23 cellular contexts compared by ENCODE assay signal in genomic region chr6:34096193-34096592, GRCh38. TPM values are rescaled to one million over a fixed set of nuclear protein-coding genes. Genes with fewer than 3 reads are reported as not detected.
DNase-seq lines count a peak whose midpoint lies in the region; ATAC-seq, FAIRE-seq and TF ChIP-seq lines count a peak whose summit lies in the region.
"Had no signal": no experiment of that assay in that cellular context is flagged by ENCODE, and none has a peak within 500 bp of the region (broad histone marks: within the 10 kb centered on the region; RNA-seq: fewer than 3 reads in every experiment).

No MANE protein-coding gene starts in this region.

- no peaks in the 10 kb centered on the region for H3K79me2 ChIP-seq in K562 (ENCODE audit: control insufficient read depth, insufficient read depth, low read length)
- H3K79me2 ChIP-seq in neural progenitor cell (ENCODE audit: low read depth): no peaks in the 10 kb centered on the region

- no peak for TF ChIP-seq EP300 in K562 (IDR thresholded peaks at IDR 0.05; ENCODE audit: low read length)

- H3K27ac ChIP-seq in HEK293 (ENCODE audit: extremely low read depth, low read depth, low read length): no peak overlapping the region
- no peak overlapping the region for H3K27ac ChIP-seq in K562 (ENCODE audit: extremely low read depth, low read depth, low read length)
- H3K27ac ChIP-seq in neural progenitor cell: no peak overlapping the region
- H3K27ac ChIP-seq in gastrocnemius medialis: no peak overlapping the region
- H3K27ac ChIP-seq: BLaER1 had no signal

- POLR2A ChIA-PET in HEK293 (lab: Yijun Ruan, JAX) (no interaction called here), K562 (lab: Yijun Ruan, JAX) (interaction anchor here (0.6 kb wide), 1 partner anchor 1867 kb away, joined by 3 read pairs; no protein-coding TSS in a partner anchor)

- 1% methylated on average over 5 of the region's 5 CpGs for WGBS in K562 (ENCODE audit: insufficient coverage, low coverage, missing lambda C conversion rate)

- no peaks in the 10 kb centered on the region for H3K4me1 Mint-ChIP-seq in activated CD4-positive, alpha-beta T cell treated with anti-CD3 and anti-CD28 coated beads, Interleukin-2, amount 10 ng/mL, durations not matched to agents 24 days and 14 days
- peaks cover 5% of the 10 kb centered on the region for H3K4me1 Mint-ChIP-seq in neural progenitor cell
- H3K4me1 Mint-ChIP-seq: CD14-positive monocyte; CD4-positive, alpha-beta memory T cell had no signal

- no peak for TF ChIP-seq RAD21 in K562 (CRISPR knock-in tag; conservative IDR thresholded peaks at IDR 0.05 in 1 of 2, IDR thresholded peaks at IDR 0.05 in 1 of 2)

- H3K36me3 ChIP-seq in HEK293 (ENCODE audit: control insufficient read depth in 2 of 2, insufficient read depth in 1 of 2, low read length in 2 of 2): no peaks in the 10 kb centered on the region
- no peaks in the 10 kb centered on the region for H3K36me3 ChIP-seq in K562 (ENCODE audit: control insufficient read depth, insufficient read depth, low read length)
- H3K36me3 ChIP-seq in neural progenitor cell: no peaks in the 10 kb centered on the region
- no peaks in the 10 kb centered on the region for H3K36me3 ChIP-seq in gastrocnemius medialis
- H3K36me3 ChIP-seq: BLaER1 had no signal

- TF ChIP-seq CTCF in HEK293 (tag by site-specific recombination; IDR thresholded peaks at IDR 0.05) (no peak), K562 (IDR thresholded peaks at IDR 0.05 in 2 of 3, conservative IDR thresholded peaks at IDR 0.05 in 1 of 3; ENCODE audit: insufficient read depth in 2 of 3, low read depth in 1 of 3, low read length in 3 of 3) (no peak), neural progenitor cell (IDR thresholded peaks at IDR 0.05) (no peak), gastrocnemius medialis (IDR thresholded peaks at IDR 0.05 in 4 of 5, conservative IDR thresholded peaks at IDR 0.05 in 1 of 5) (no peak)

- H4K20me1 ChIP-seq in K562 (replicated peaks; ENCODE audit: control insufficient read depth, insufficient read depth, low read length) (peaks cover 25% of the 10 kb centered on the region), neural progenitor cell (ENCODE audit: low read depth) (no peaks in the 10 kb centered on the region)
- H4K20me1 ChIP-seq: BLaER1 had no signal

- H3K4me2 ChIP-seq in K562 (ENCODE audit: insufficient read depth, low read length) (no peak overlapping the region), neural progenitor cell (no peak overlapping the region)
- H3K4me2 ChIP-seq: BLaER1 had no signal

- CTCF ChIA-PET in HEK293 (lab: Yijun Ruan, JAX): no interaction called here
- CTCF ChIA-PET in K562 (lab: Yijun Ruan, JAX; ENCODE audit: low intra/inter-chr PET ratio): no interaction called here

- H3K27me3 ChIP-seq in K562 (ENCODE audit: control insufficient read depth in 2 of 2, insufficient read depth in 2 of 2, low read length in 2 of 2) (peaks cover 27 to 89% of the 10 kb centered on the region in 2 experiments; a peak in 4 of 5 replicates), neural progenitor cell (no peaks in the 10 kb centered on the region), gastrocnemius medialis (peaks cover 5 to 20% (median 15%) of the 10 kb centered on the region in 3 donors)
- H3K27me3 ChIP-seq: BLaER1 had no signal

- no peaks in the 10 kb centered on the region for H3K36me3 Mint-ChIP-seq in activated CD4-positive, alpha-beta T cell treated with anti-CD3 and anti-CD28 coated beads, Interleukin-2, amount 10 ng/mL, durations not matched to agents 24 days and 14 days (ENCODE audit: low read depth)
- H3K36me3 Mint-ChIP-seq in neural progenitor cell: no peaks in the 10 kb centered on the region
- H3K36me3 Mint-ChIP-seq: CD14-positive monocyte; CD4-positive, alpha-beta memory T cell; IgD-negative memory B cell had no signal

- H3K9ac ChIP-seq in K562 (ENCODE audit: insufficient read depth in 1 of 2, low read depth in 2 of 2, low read length in 2 of 2): no peak overlapping the region
- H3K9ac ChIP-seq in neural progenitor cell: no peak overlapping the region
- H3K9ac ChIP-seq: BLaER1 had no signal

- H3K4me3 ChIP-seq in HEK293 (ENCODE audit: low read depth, low read length) (no peak overlapping the region), K562 (no peak overlapping the region), neural progenitor cell (no peak overlapping the region), gastrocnemius medialis (no peak overlapping the region)
- H3K4me3 ChIP-seq: BLaER1, GM12878 had no signal

- peak overlapping the region; percentile 61 for H3K27ac Mint-ChIP-seq in activated CD4-positive, alpha-beta T cell treated with anti-CD3 and anti-CD28 coated beads, Interleukin-2, amount 10 ng/mL, durations not matched to agents 24 days and 14 days
- peak overlapping the region; percentile 69 for H3K27ac Mint-ChIP-seq in neural progenitor cell
- H3K27ac Mint-ChIP-seq: CD4-positive, alpha-beta memory T cell; HFFc6; IgD-negative memory B cell had no signal

- no peak for DNase-seq in activated CD4-positive, alpha-beta T cell treated with anti-CD3 and anti-CD28 coated beads, Interleukin-2, amount 10 ng/mL, durations not matched to agents 24 days and 14 days
- DNase-seq in activated CD4-positive, alpha-beta T cell treated with anti-CD3 and anti-CD28 coated beads for 48 hours: no peak
- DNase-seq in K562 (ENCODE audit: extremely low read depth in 1 of 4, low spot score in 3 of 4): no peak
- no peak for DNase-seq in neural progenitor cell (ENCODE audit: low spot score)
- no peak for DNase-seq in gastrocnemius medialis
- no peak for DNase-seq in middle frontal gyrus (ENCODE audit: extremely low spot score, low spot score)
- DNase-seq in MV-4-11 (lab: John Stamatoyannopoulos, UW): no peak
- DNase-seq: 8988T, DMS53, DND-41, EL, HCEC 1CT, HFFc6 had no signal

- ATAC-seq in K562 (no peak), gastrocnemius medialis (no peak)
- ATAC-seq: GM12878 had no signal

- BruUV-seq in K562 (replicated peaks; lab: Mats Ljungman, UMichigan): no TSS peak

- no peak for TF ChIP-seq POLR2A in K562 (conservative IDR thresholded peaks at IDR 0.05)
- TF ChIP-seq POLR2A in gastrocnemius medialis (IDR thresholded peaks at IDR 0.05): no peak

- H3K9me3 ChIP-seq in HEK293 (ENCODE audit: control insufficient read depth, insufficient read depth, low read depth, low read length) (no peaks in the 10 kb centered on the region), K562 (replicated peaks; ENCODE audit: control insufficient read depth, insufficient read depth, low read depth, low read length) (no peaks in the 10 kb centered on the region), neural progenitor cell (ENCODE audit: low read depth) (no peaks in the 10 kb centered on the region), gastrocnemius medialis (no peaks in the 10 kb centered on the region)
- H3K9me3 ChIP-seq: BLaER1 had no signal

- no peaks in the 10 kb centered on the region for H3K9me1 ChIP-seq in K562 (ENCODE audit: control insufficient read depth, insufficient read depth, low read length)

- H3K27me3 Mint-ChIP-seq in activated CD4-positive, alpha-beta T cell treated with anti-CD3 and anti-CD28 coated beads, Interleukin-2, amount 10 ng/mL, durations not matched to agents 24 days and 14 days: peaks cover 14% of the 10 kb centered on the region
- H3K27me3 Mint-ChIP-seq in neural progenitor cell (ENCODE audit: insufficient read depth, low read depth): peaks cover 19% of the 10 kb centered on the region

- no peaks in the 10 kb centered on the region for H3K9me3 Mint-ChIP-seq in activated CD4-positive, alpha-beta T cell treated with anti-CD3 and anti-CD28 coated beads, Interleukin-2, amount 10 ng/mL, durations not matched to agents 24 days and 14 days
- no peaks in the 10 kb centered on the region for H3K9me3 Mint-ChIP-seq in neural progenitor cell
- H3K9me3 Mint-ChIP-seq: HFFc6 had no signal

- no peak for FAIRE-seq in K562 (lab: Jason Lieb, UNC)
- FAIRE-seq: GM12878, GM19239, H54, HTR-8/SVneo had no signal

- no peaks in the 10 kb centered on the region for H3K4me1 ChIP-seq in HEK293 (ENCODE audit: control insufficient read depth, insufficient read depth, low read length)
- H3K4me1 ChIP-seq in K562 (replicated peaks in 1 of 2; ENCODE audit: control insufficient read depth in 2 of 2, insufficient read depth in 2 of 2, low read length in 2 of 2): peaks cover 0 to 9% of the 10 kb centered on the region in 2 experiments; a peak in 1 of 5 replicates
- peaks cover 6% of the 10 kb centered on the region for H3K4me1 ChIP-seq in neural progenitor cell
- H3K4me1 ChIP-seq in gastrocnemius medialis: no peaks in the 10 kb centered on the region

- intact Hi-C loops in activated CD4-positive, alpha-beta T cell treated with anti-CD3 and anti-CD28 coated beads, Interleukin-2, amount 10 ng/mL, durations not matched to agents 24 days and 14 days (cut with micrococcal nuclease): no loop called here
- intact Hi-C loops in K562 (cut with micrococcal nuclease) (no loop called here), gastrocnemius medialis (cut with DNase I; ENCODE audit: low total_unique reads) (no loop called here)

- H2AFZ ChIP-seq in K562 (ENCODE audit: low read depth, low read length) (no peak overlapping the region), neural progenitor cell (replicated peaks) (no peak overlapping the region)

- H3K4me3 Mint-ChIP-seq in activated CD4-positive, alpha-beta T cell treated with anti-CD3 and anti-CD28 coated beads, Interleukin-2, amount 10 ng/mL, durations not matched to agents 24 days and 14 days: no peak overlapping the region
- no peak overlapping the region for H3K4me3 Mint-ChIP-seq in neural progenitor cell
- H3K4me3 Mint-ChIP-seq: CD14-positive monocyte; CD4-positive, alpha-beta memory T cell; HFFc6; IgD-negative memory B cell had no signal

- in situ Hi-C loops in K562 (cut with MboI): no loop called here
- in situ Hi-C loops in gastrocnemius medialis (cut with MboI; ENCODE audit: low sequenced_read_pairs in 4 of 4): no loop called here

- H3F3A ChIP-seq in neural progenitor cell (ENCODE audit: low read depth): no peaks in the 10 kb centered on the region

RNA-seq across cellular contexts. Expression of gene GRM4, which starts 49.7 kb away (rescaled TPM):
- total RNA-seq in activated CD4-positive, alpha-beta T cell treated with anti-CD3 and anti-CD28 coated beads, Interleukin-2, amount 10 ng/mL, durations not matched to agents 24 days and 14 days: not detected in 2 replicates
- total RNA-seq in K562 (2011; cell fraction: chromatin; rRNA removed; ENCODE audit: low replicate concordance): 0.09 TPM in 1 of 2 replicates, not detected in the other
- not detected in 2 replicates for total RNA-seq in K562 (2011; cell fraction: nucleolus; rRNA removed)
- not detected in 2 replicates for total RNA-seq in K562 (2011; cell fraction: nucleoplasm; rRNA removed)
- total RNA-seq in K562 (2014; rRNA removed) (0.18 TPM in 1 of 2 replicates, not detected in the other), K562 (2014; rRNA removed; fragmentation: Illumina TruSeq; extraction: Trizol) (not detected in 2 replicates), K562 (2015; rRNA removed; fragmentation: Illumina TruSeq; extraction: Trizol) (not detected in 2 replicates), K562 (2021) (not detected in 2 replicates), neural progenitor cell (ENCODE audit: low replicate concordance) (1.2 and 1.8 TPM in 2 replicates), gastrocnemius medialis (under 1 TPM in 1 of 4 donors, not detected in 3; 0.03 TPM)
- polyA plus RNA-seq in K562 (2011; rRNA removed) (not detected in 2 replicates), K562 (2014; fragmentation: Illumina TruSeq; extraction: Trizol) (not detected in 2 replicates), K562 (2014; fragmentation: Nextera tagmentation; extraction: Ambion mirVana) (not detected), K562 (2014; rRNA removed) (not detected in 2 replicates)
- not detected in 2 replicates for polyA plus RNA-seq in K562 (2011; cell fraction: cytosol; rRNA removed)
- 0.09 TPM in 1 of 2 replicates, not detected in the other for polyA plus RNA-seq in K562 (2011; cell fraction: nucleus; rRNA removed)
- 0.04 TPM in 1 of 2 replicates, not detected in the other for polyA plus RNA-seq in K562 (2012)
- not detected in 2 replicates for polyA minus RNA-seq in K562 (2011; rRNA and poly(A)+ RNA removed)
- polyA minus RNA-seq in K562 (2011; cell fraction: cytosol; rRNA and poly(A)+ RNA removed): not detected in 2 replicates
- polyA minus RNA-seq in K562 (2011; cell fraction: nucleus; rRNA and poly(A)+ RNA removed): 0.11 TPM in 1 of 2 replicates, not detected in the other
- polyA plus RNA-seq: AG04450; CD14-positive monocyte; CD4-positive, alpha-beta memory T cell; IgD-negative memory B cell had no signal
